Comparison of ENCODE assay signal across 1 cellular context in genomic region chr1:3780901-3781300, GRCh38.
A peak's percentile ranks its signal among the peaks of the same experiment; 100 is the strongest.
TF ChIP-seq lines count a peak whose summit lies in the region.

No MANE protein-coding gene starts in this region.

TF ChIP-seq in K562, 482 proteins besides CTCF, POLR2A, EP300 and RAD21 (continued from another document):
- TF ChIP-seq GTF3C2 (IDR thresholded peaks at IDR 0.05; ENCODE audit: borderline replicate concordance, extremely low read depth, insufficient read length), result no peak
- peak; percentile 41 for TF ChIP-seq RBFOX2 (IDR thresholded peaks at IDR 0.05; ENCODE audit: low read depth, low read length)
- TF ChIP-seq ESRRA (IDR thresholded peaks at IDR 0.05; ENCODE audit: borderline replicate concordance, low read depth), result no peak
- peak; percentile 55; the same call in 1 of the 2 replicates for TF ChIP-seq ZBTB33 (CRISPR knock-in tag; IDR thresholded peaks at IDR 0.05)
TF ChIP-seq in K562: peak in this region for 5.
